1 cellular context compared by ENCODE assay signal in genomic region chr1:156910309-156910782, GRCh38.
A peak's percentile ranks its signal among the peaks of the same experiment; 100 is the strongest.
TF ChIP-seq lines count a peak whose summit lies in the region.

No MANE protein-coding gene starts in this region.

TF ChIP-seq in H1, 55 proteins besides CTCF, POLR2A, EP300 and RAD21:
- TF ChIP-seq JUND (IDR thresholded peaks at IDR 0.05; ENCODE audit: low read length) (no peak), SIRT6 (IDR thresholded peaks at IDR 0.05; ENCODE audit: low read length) (no peak), MAX (IDR thresholded peaks at IDR 0.05) (no peak), SP2 (IDR thresholded peaks at IDR 0.05; ENCODE audit: low read length) (no peak), EZH2 (IDR thresholded peaks at IDR 0.05; ENCODE audit: low read depth, low read length, severe bottlenecking) (no peak), KDM1A (IDR thresholded peaks at IDR 0.05; ENCODE audit: borderline replicate concordance, low read length) (peak; percentile 67; the same call in 1 of the 2 replicates), KDM4A (IDR thresholded peaks at IDR 0.05; ENCODE audit: low read depth, low read length, severe bottlenecking) (peak; percentile 46), MAFK (IDR thresholded peaks at IDR 0.05; ENCODE audit: low read depth, low read length) (no peak), ZNF274 (IDR thresholded peaks at IDR 0.05; ENCODE audit: borderline replicate concordance, extremely low read depth, low read length) (no peak), CHD2 (IDR thresholded peaks at IDR 0.05; ENCODE audit: low read length) (no peak), SP1 (IDR thresholded peaks at IDR 0.05; ENCODE audit: low read depth, low read length) (no peak), CTBP2 (IDR thresholded peaks at IDR 0.05; ENCODE audit: borderline replicate concordance, insufficient read depth, insufficient read length, low read length) (no peak), EGR1 (IDR thresholded peaks at IDR 0.05; ENCODE audit: borderline replicate concordance, low read depth, low read length) (no peak), SRF (IDR thresholded peaks at IDR 0.05; ENCODE audit: low read depth, low read length) (no peak), NRF1 (IDR thresholded peaks at IDR 0.05; ENCODE audit: low read depth, low read length) (no peak), NANOG (IDR thresholded peaks at IDR 0.05; ENCODE audit: insufficient read depth, low read depth, low read length, poor library complexity, severe bottlenecking) (no peak), BRCA1 (IDR thresholded peaks at IDR 0.05; ENCODE audit: low read depth, low read length) (no peak), CHD7 (IDR thresholded peaks at IDR 0.05; ENCODE audit: insufficient replicate concordance, low read length) (no peak), USF2 (IDR thresholded peaks at IDR 0.05; ENCODE audit: low read length) (no peak), TCF12 (IDR thresholded peaks at IDR 0.05; ENCODE audit: low read depth, low read length) (no peak), YY1 (IDR thresholded peaks at IDR 0.05; ENCODE audit: low read depth, low read length) (no peak), RFX5 (IDR thresholded peaks at IDR 0.05; ENCODE audit: borderline replicate concordance, low read depth, low read length) (no peak), TBP (IDR thresholded peaks at IDR 0.05; ENCODE audit: low read depth, low read length) (no peak), SUZ12 (IDR thresholded peaks at IDR 0.05; ENCODE audit: low read length) (no peak), TEAD4 (IDR thresholded peaks at IDR 0.05; ENCODE audit: low read depth, low read length) (peak; percentile 12; the same call in 1 of the 2 replicates), POLR2AphosphoS5 (IDR thresholded peaks at IDR 0.05; ENCODE audit: low read depth, low read length) (no peak), CEBPB (IDR thresholded peaks at IDR 0.05; ENCODE audit: low read depth, low read length) (no peak), KDM5A (IDR thresholded peaks at IDR 0.05; ENCODE audit: low read length) (no peak), SP4 (IDR thresholded peaks at IDR 0.05; ENCODE audit: low read length) (no peak), CBX5 (IDR thresholded peaks at IDR 0.05; ENCODE audit: low read depth, low read length) (no peak), HDAC6 (IDR thresholded peaks at IDR 0.05; ENCODE audit: low read depth, low read length) (no peak), ATF3 (IDR thresholded peaks at IDR 0.05; ENCODE audit: insufficient read depth, low read depth, low read length) (no peak), E2F6 (IDR thresholded peaks at IDR 0.05) (no peak), CBX8 (IDR thresholded peaks at IDR 0.05; ENCODE audit: borderline replicate concordance, low read depth, low read length) (no peak), ASH2L (IDR thresholded peaks at IDR 0.05; ENCODE audit: low read length) (peak; percentile 68), ATF2 (IDR thresholded peaks at IDR 0.05; ENCODE audit: low read length) (no peak), SIN3A (conservative IDR thresholded peaks at IDR 0.05 in 1 of 2, IDR thresholded peaks at IDR 0.05 in 1 of 2; ENCODE audit: low read depth in 1 of 2, low read length in 2 of 2) (0 out of 4 replicates have a peak, but pooled peaks of 1 of the 2 experiments have one; percentile 40), HDAC2 (IDR thresholded peaks at IDR 0.05; ENCODE audit: borderline replicate concordance in 1 of 2, low read depth in 2 of 2, low read length in 2 of 2) (no peak), FOSL1 (IDR thresholded peaks at IDR 0.05; ENCODE audit: insufficient read depth, low read depth, low read length) (no peak)
